Comparison of ENCODE assay signal across 8 cellular contexts in genomic region chr18:63317982-63318881, GRCh38. TPM values are rescaled to one million over a fixed set of nuclear protein-coding genes. Genes with fewer than 3 reads are reported as not detected.
DNase-seq lines count a peak whose midpoint lies in the region; ATAC-seq and TF ChIP-seq lines count a peak whose summit lies in the region.

No MANE protein-coding gene starts in this region.

- H3K4me1 ChIP-seq in BLaER1 treated with 17β-estradiol and CSF1 and Interleukin-3, amounts not matched to agents 10 nM and 100 nM, result peaks cover 53 to 72% (median 60%) of the 10 kb centered on the region in 10 experiments
- H3K4me1 ChIP-seq in PC-9 (replicated peaks; ENCODE audit: insufficient read depth) (peaks cover 18% of the 10 kb centered on the region; the same call in 1 of the 2 replicates), upper lobe of right lung (peaks cover 26% of the 10 kb centered on the region)

- H3K27me3 ChIP-seq in BLaER1 treated with 17β-estradiol and CSF1 and Interleukin-3, amounts not matched to agents 10 nM and 100 nM, result no peaks in the 10 kb centered on the region
- no peaks in the 10 kb centered on the region for H3K27me3 ChIP-seq in PC-9 (ENCODE audit: insufficient read depth, low read depth)
- no peaks in the 10 kb centered on the region for H3K27me3 ChIP-seq in upper lobe of right lung

- H3K9me2 ChIP-seq in PC-9 (ENCODE audit: insufficient read depth), result no peaks in the 10 kb centered on the region

- peaks cover 0 to 31% (median 9%) of the 10 kb centered on the region in 11 experiments; a peak in 8 of 22 replicates for H3K36me3 ChIP-seq in BLaER1 treated with 17β-estradiol and CSF1 and Interleukin-3, amounts not matched to agents 10 nM and 100 nM
- no peaks in the 10 kb centered on the region for H3K36me3 ChIP-seq in PC-9 (ENCODE audit: low read depth)
- no peaks in the 10 kb centered on the region for H3K36me3 ChIP-seq in upper lobe of right lung

- TF ChIP-seq CTCF in PC-9 (conservative IDR thresholded peaks at IDR 0.05) (no peak), upper lobe of right lung (IDR thresholded peaks at IDR 0.05) (peak; percentile 62)

- peak overlapping the region; percentile 77 to 97 (median 88) for H3K4me3 ChIP-seq in BLaER1 treated with 17β-estradiol and CSF1 and Interleukin-3, amounts not matched to agents 10 nM and 100 nM
- H3K4me3 ChIP-seq in PC-9 (peak overlapping the region; percentile 87; the same call in 1 of the 2 replicates), upper lobe of right lung (peak overlapping the region; percentile 84)

- H4K20me1 ChIP-seq in BLaER1 treated with 17β-estradiol and CSF1 and Interleukin-3, amounts not matched to agents 10 nM and 100 nM, result peaks cover 0 to 55% (median 53%) of the 10 kb centered on the region in 11 experiments; a peak in 15 of 22 replicates
- H4K20me1 ChIP-seq in PC-9 (ENCODE audit: insufficient read depth), result no peaks in the 10 kb centered on the region

- BruUV-seq in PC-9 (replicated peaks; lab: Mats Ljungman, UMichigan), result no TSS peak

- POLR2A ChIA-PET in PC-9 (lab: Charles Lee; ENCODE audit: unreplicated experiment), result interaction anchor here (0.5 kb wide), 1 partner anchor 66 kb away, joined by 3 read pairs; no protein-coding TSS in a partner anchor

- no peaks in the 10 kb centered on the region for H3K9me3 ChIP-seq in BLaER1 treated with 17β-estradiol and CSF1 and Interleukin-3, amounts not matched to agents 10 nM and 100 nM (replicated peaks in 1 of 11)
- H3K9me3 ChIP-seq in PC-9 (ENCODE audit: insufficient read depth, low read depth) (no peaks in the 10 kb centered on the region), upper lobe of right lung (no peaks in the 10 kb centered on the region)

- no peaks in the 10 kb centered on the region for H3K79me2 ChIP-seq in PC-9 (ENCODE audit: low read depth)

- intact Hi-C loops in PC-9 (cut with micrococcal nuclease; ENCODE audit: unreplicated experiment) (loop anchor here (5.0 kb wide), 1 partner anchor 81 kb away; no protein-coding TSS in a partner anchor), Right ventricle myocardium inferior (cut with DNase I) (loop anchor here (5.0 kb wide), 2 partner anchors 36 to 56 kb away; no protein-coding TSS in a partner anchor), posterior cingulate gyrus (cut with DNase I) (loop anchor here (5.0 kb wide), 1 partner anchor 61 kb away; no protein-coding TSS in a partner anchor), upper lobe of right lung (cut with DNase I) (loop anchor here (5.0 kb wide), 1 partner anchor 186 kb away; no protein-coding TSS in a partner anchor)

- ATAC-seq in GM19043 (IDR thresholded peaks at IDR 0.05; ENCODE audit: low read depth, unreplicated experiment) (peak; percentile 37), HG03378 (IDR thresholded peaks at IDR 0.05; ENCODE audit: unreplicated experiment) (peak; percentile 45), Right ventricle myocardium inferior (no peak), upper lobe of right lung (peak; percentile 59)

- peak overlapping the region; percentile 27 to 98 (median 94); a peak in 21 of 22 replicates for H3K27ac ChIP-seq in BLaER1 treated with 17β-estradiol and CSF1 and Interleukin-3, amounts not matched to agents 10 nM and 100 nM
- H3K27ac ChIP-seq in PC-9 (no peak overlapping the region), upper lobe of right lung (peak overlapping the region; percentile 73)

- peak overlapping the region; percentile 76 to 99 (median 91) for H3K4me2 ChIP-seq in BLaER1 treated with 17β-estradiol and CSF1 and Interleukin-3, amounts not matched to agents 10 nM and 100 nM
- H3K4me2 ChIP-seq in PC-9, result peak overlapping the region; percentile 90

- peak overlapping the region; percentile 85 to 98 (median 92) for H3K9ac ChIP-seq in BLaER1 treated with 17β-estradiol and CSF1 and Interleukin-3, amounts not matched to agents 10 nM and 100 nM

- peaks cover 11% of the 10 kb centered on the region; the same call in 1 of the 2 replicates for H3F3A ChIP-seq in PC-9 (ENCODE audit: insufficient read depth, low read depth)

- CTCF ChIA-PET in PC-9 (lab: Charles Lee), result no interaction called here

- H2AFZ ChIP-seq in PC-9, result peak overlapping the region; percentile 98; the same call in 1 of the 2 replicates

- DNase-seq in PC-9 (no peak), Right ventricle myocardium inferior (ENCODE audit: missing footprints) (peak; percentile 75), posterior cingulate gyrus (peak; percentile 55 to 96 (median 70)), upper lobe of right lung (peak; percentile 83)
- DNase-seq in activated effector memory CD4-positive, alpha-beta T cell treated with anti-CD3 and anti-CD28 coated beads, Interleukin-2, amount 50 U/mL, for 16 hours, result peak; percentile 93

RNA-seq across cellular contexts. Expression of gene BCL2, which starts 1.3 kb away (rescaled TPM):
- total RNA-seq in PC-9 (2021) (2.0 TPM in 2 replicates), Right ventricle myocardium inferior (7.4 TPM), upper lobe of right lung (17.3 TPM)

RNA-seq across cellular contexts. Expression of gene KDSR, which starts 48.8 kb away (rescaled TPM):
- total RNA-seq in PC-9 (2021) (33.8 and 41.7 TPM in 2 replicates), Right ventricle myocardium inferior (32.3 TPM), upper lobe of right lung (77.5 TPM)

Comparison
In these comparisons a context has a peak if more than half of its experiments do, and no peak if none do; other contexts are left out.
1. DNase-seq: peak in activated effector memory CD4-positive, alpha-beta T cell treated with anti-CD3 and anti-CD28 coated beads, Interleukin-2, amount 50 U/mL, for 16 hours (single experiment), Right ventricle myocardium inferior (single experiment), posterior cingulate gyrus (10 of 10) and upper lobe of right lung (single experiment); none in PC-9 (0 of 2).
2. Peak in every context shown above with its lines, with median percentiles within 50 percentile points of each other: H3K4me3 ChIP-seq.